Comparison of ENCODE assay signal across 8 cellular contexts in the genomic region with DNA sequence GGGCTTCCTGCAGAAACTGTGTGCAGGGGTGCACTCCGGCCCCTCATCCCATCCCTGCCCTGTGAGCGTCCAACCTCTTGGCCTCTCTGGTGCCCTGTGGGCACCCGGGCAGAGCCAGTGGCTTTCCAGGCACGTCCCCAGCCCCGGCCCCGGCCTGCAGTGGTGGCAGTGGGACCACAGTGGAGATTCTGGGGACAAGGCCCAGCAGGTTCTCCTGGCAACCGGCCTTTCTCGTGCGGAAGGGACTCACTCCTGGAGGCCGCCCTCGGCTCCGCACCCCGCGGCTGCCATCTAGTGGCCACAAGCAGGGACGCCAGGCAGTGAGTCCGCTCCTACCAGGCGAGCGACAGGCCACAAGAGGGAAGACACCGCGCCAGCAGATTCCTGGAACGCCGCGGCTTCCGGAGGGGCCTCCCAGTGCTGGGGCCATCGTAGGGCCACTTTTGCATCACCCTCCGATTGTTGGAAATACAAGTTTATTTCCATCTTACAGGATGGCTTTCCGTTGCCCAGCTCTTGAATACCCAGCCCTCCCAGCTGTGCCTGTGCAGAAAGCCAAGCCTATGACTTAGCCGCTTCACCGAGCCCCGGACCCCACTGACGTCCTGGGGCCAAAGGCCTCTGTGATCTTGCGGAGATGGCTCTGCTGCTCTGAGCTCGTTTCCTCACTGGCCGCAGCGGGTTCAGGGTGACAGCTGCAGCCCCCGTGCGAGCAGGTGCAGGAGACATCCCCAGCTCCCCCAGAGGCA.
DNase-seq lines count a peak whose midpoint lies in the region; ATAC-seq, FAIRE-seq and TF ChIP-seq lines count a peak whose summit lies in the region.

No MANE protein-coding gene starts in this region.

- H2AFZ ChIP-seq in GM23338 (no peak overlapping the region), keratinocyte (ENCODE audit: control insufficient read depth, low read length) (no peak overlapping the region)

- TF ChIP-seq CTCF in GM23338 (conservative IDR thresholded peaks at IDR 0.05; ENCODE audit: low read depth in 2 of 2) (peak; percentile 80 to 95), bronchial epithelial cell (IDR thresholded peaks at IDR 0.05; ENCODE audit: insufficient read depth, low read length, severe bottlenecking) (peak; percentile 97), keratinocyte (optimal IDR thresholded peaks at IDR 0.05 in 1 of 3, IDR thresholded peaks at IDR 0.05 in 1 of 3, conservative IDR thresholded peaks at IDR 0.05 in 1 of 3; ENCODE audit: extremely low read depth in 1 of 3, insufficient read depth in 2 of 3, low read length in 3 of 3) (peak; percentile 68 to 97 (median 88))

- H3K4me1 ChIP-seq in GM23338 (ENCODE audit: insufficient read depth) (peaks cover 5% of the 10 kb centered on the region; the same call in 1 of the 2 replicates), keratinocyte (ENCODE audit: control insufficient read depth, extremely low read depth, insufficient read depth, low read length) (no peaks in the 10 kb centered on the region)

- H3K36me3 Mint-ChIP-seq in GM23338 (ENCODE audit: low read depth), result peaks cover 29% of the 10 kb centered on the region

- peaks cover 21% of the 10 kb centered on the region for H3K9me3 Mint-ChIP-seq in GM23338

- peak; percentile 98 for ATAC-seq in GM23338
- ATAC-seq in GM19455 (IDR thresholded peaks at IDR 0.05; ENCODE audit: unreplicated experiment), result no peak

- H3K27me3 Mint-ChIP-seq in GM23338 (ENCODE audit: insufficient read depth, low read depth, poor library complexity), result peaks cover 14% of the 10 kb centered on the region

- no peaks in the 10 kb centered on the region for H3K9me1 ChIP-seq in keratinocyte (ENCODE audit: control insufficient read depth, extremely low read depth, insufficient read depth, low read length)

- H3K79me2 ChIP-seq in GM23338 (replicated peaks; ENCODE audit: insufficient read depth), result no peaks in the 10 kb centered on the region
- no peaks in the 10 kb centered on the region for H3K79me2 ChIP-seq in keratinocyte (ENCODE audit: control insufficient read depth, insufficient read depth, low read length)

- dilution Hi-C loops in keratinocyte (cut with MboI; ENCODE audit: extremely low pct_ligation_motif_present, low sequenced_read_pairs), result no loop called here

- no peaks in the 10 kb centered on the region; the same call in 1 of the 2 replicates for H3F3A ChIP-seq in GM23338 (replicated peaks; ENCODE audit: low read depth)

- no peaks in the 10 kb centered on the region for H3K9me2 ChIP-seq in GM23338 (ENCODE audit: insufficient read depth)

- H3K4me2 ChIP-seq in GM23338 (no peak overlapping the region), keratinocyte (ENCODE audit: control insufficient read depth, extremely low read depth, insufficient read depth, low read depth, low read length) (no peak overlapping the region)

- no peaks in the 10 kb centered on the region for H3K9me3 ChIP-seq in keratinocyte (ENCODE audit: control insufficient read depth, low read depth, low read length)

- H3K4me3 ChIP-seq in GM23338, result no peak overlapping the region
- no peak overlapping the region for H3K4me3 ChIP-seq in bronchial epithelial cell (ENCODE audit: low read depth, low read length)
- H3K4me3 ChIP-seq in keratinocyte (ENCODE audit: control insufficient read depth in 2 of 3, extremely low read depth in 1 of 3, insufficient read depth in 2 of 3, low read depth in 1 of 3, low read length in 3 of 3), result no peak overlapping the region

- DNase-seq in AG08395 (ENCODE audit: low spot score), result peak; percentile 94
- DNase-seq in GM23338 (ENCODE audit: low spot score), result peak; percentile 89
- DNase-seq in NCI-H2227 treated with DMSO at 0.1 percent for 48 hours (lab: John Stamatoyannopoulos, UW), result peak; percentile 69
- peak; percentile 11 to 18 (median 14) for DNase-seq in activated CD4-positive, CD25-positive, alpha-beta regulatory T cell (lab: John Stamatoyannopoulos, UW)
- DNase-seq in bronchial epithelial cell (ENCODE audit: low read depth), result peak; percentile 26
- DNase-seq in keratinocyte (ENCODE audit: low read depth, low spot score), result no peak
- peak; percentile 34 to 56 for DNase-seq in stimulated activated CD4-positive, alpha-beta T cell treated with anti-CD3 and anti-CD28 coated beads, Interleukin-15, amount 100 ng/mL, for 48 hours (ENCODE audit: low read depth in 2 of 2)

- FAIRE-seq in bronchial epithelial cell (lab: Jason Lieb, UNC) (peak; percentile 73), keratinocyte (lab: Jason Lieb, UNC) (no peak)

- H4K20me1 ChIP-seq in GM23338 (replicated peaks; ENCODE audit: insufficient read depth), result peaks cover 8% of the 10 kb centered on the region
- no peaks in the 10 kb centered on the region for H4K20me1 ChIP-seq in keratinocyte (ENCODE audit: control insufficient read depth, extremely low read depth, insufficient read depth, low read length)

- H3K27ac Mint-ChIP-seq in GM23338, result no peak overlapping the region

- H3K27me3 ChIP-seq in GM23338 (ENCODE audit: insufficient read depth), result no peaks in the 10 kb centered on the region
- no peaks in the 10 kb centered on the region for H3K27me3 ChIP-seq in bronchial epithelial cell (ENCODE audit: control insufficient read depth, insufficient read depth, low read length)
- no peaks in the 10 kb centered on the region for H3K27me3 ChIP-seq in keratinocyte (ENCODE audit: control insufficient read depth, extremely low read depth, insufficient read depth, low read length)

- no peak overlapping the region for H3K9ac ChIP-seq in keratinocyte (ENCODE audit: control insufficient read depth, extremely low read depth, insufficient read depth, low read length)

- H3K4me1 Mint-ChIP-seq in GM23338, result peaks cover 16% of the 10 kb centered on the region

- H3K27ac ChIP-seq in GM23338 (ENCODE audit: low read depth) (peak overlapping the region; percentile 83), keratinocyte (ENCODE audit: control insufficient read depth, insufficient read depth, low read length) (no peak overlapping the region)

- H3K4me3 Mint-ChIP-seq in GM23338, result no peak overlapping the region

- H3K36me3 ChIP-seq in GM23338 (ENCODE audit: insufficient read depth), result no peaks in the 10 kb centered on the region; the same call in 1 of the 2 replicates
- H3K36me3 ChIP-seq in bronchial epithelial cell (ENCODE audit: control insufficient read depth, insufficient read depth, low read length), result no peaks in the 10 kb centered on the region
- no peaks in the 10 kb centered on the region for H3K36me3 ChIP-seq in keratinocyte (ENCODE audit: control insufficient read depth in 2 of 2, extremely low read depth in 1 of 2, insufficient read depth in 2 of 2, low read length in 2 of 2)

TF ChIP-seq in GM23338, 12 proteins besides CTCF, POLR2A, EP300 and RAD21:
- TF ChIP-seq ZNF462 (CRISPR knock-in tag; IDR thresholded peaks at IDR 0.05) (no peak), POLR2AphosphoS5 (IDR thresholded peaks at IDR 0.05; ENCODE audit: low read depth) (no peak)
